1 cellular context compared by ENCODE assay signal in the genomic region with DNA sequence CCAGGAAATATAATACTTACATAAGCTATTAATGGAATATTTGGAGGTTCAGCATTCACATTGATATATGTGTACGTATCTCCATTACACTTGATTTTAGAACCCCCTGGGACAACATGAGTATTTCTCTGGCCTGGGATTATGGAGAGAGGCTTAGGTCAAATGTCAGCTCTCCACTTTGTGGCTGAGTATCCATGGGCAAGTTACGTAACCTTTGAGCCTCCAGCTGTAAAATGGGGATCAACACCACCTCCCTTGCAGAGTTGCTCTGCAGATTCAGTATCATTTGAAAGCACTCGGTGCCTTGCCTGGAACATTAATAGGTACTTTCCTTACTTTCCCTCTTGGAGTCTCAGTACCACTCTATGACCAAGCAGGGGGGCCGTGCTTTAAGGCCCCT.
A peak's percentile ranks its signal among the peaks of the same experiment; 100 is the strongest.
TF ChIP-seq lines count a peak whose summit lies in the region.

No MANE protein-coding gene starts in this region.

TF ChIP-seq in HepG2, 621 proteins besides CTCF, POLR2A, EP300 and RAD21:
- 0 out of 2 replicates have a peak, but pooled peaks have one; percentile 27 for TF ChIP-seq ZBTB38 (CRISPR knock-in tag; IDR thresholded peaks at IDR 0.05)
- TF ChIP-seq ZFP1 (CRISPR knock-in tag; IDR thresholded peaks at IDR 0.05), result no peak
- TF ChIP-seq ZNF256 (CRISPR knock-in tag; conservative IDR thresholded peaks at IDR 0.05), result no peak
- TF ChIP-seq SRY (CRISPR knock-in tag; IDR thresholded peaks at IDR 0.05), result no peak
- peak; percentile 45; the same call in 1 of the 2 replicates for TF ChIP-seq NR2C2 (CRISPR knock-in tag; IDR thresholded peaks at IDR 0.05; ENCODE audit: borderline replicate concordance)
- TF ChIP-seq YEATS2 (CRISPR knock-in tag; IDR thresholded peaks at IDR 0.05; ENCODE audit: borderline replicate concordance), result no peak
- peak; percentile 43; the same call in 1 of the 2 replicates for TF ChIP-seq HNF4A (CRISPR knock-in tag; IDR thresholded peaks at IDR 0.05)
- TF ChIP-seq ZNF644 (CRISPR knock-in tag; IDR thresholded peaks at IDR 0.05; ENCODE audit: low read depth), result peak; percentile 72; the same call in 1 of the 2 replicates
- TF ChIP-seq, protein P1, sequence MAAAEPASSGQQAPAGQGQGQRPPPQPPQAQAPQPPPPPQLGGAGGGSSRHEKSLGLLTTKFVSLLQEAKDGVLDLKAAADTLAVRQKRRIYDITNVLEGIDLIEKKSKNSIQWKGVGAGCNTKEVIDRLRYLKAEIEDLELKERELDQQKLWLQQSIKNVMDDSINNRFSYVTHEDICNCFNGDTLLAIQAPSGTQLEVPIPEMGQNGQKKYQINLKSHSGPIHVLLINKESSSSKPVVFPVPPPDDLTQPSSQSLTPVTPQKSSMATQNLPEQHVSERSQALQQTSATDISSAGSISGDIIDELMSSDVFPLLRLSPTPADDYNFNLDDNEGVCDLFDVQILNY (CRISPR knock-in tag; conservative IDR thresholded peaks at IDR 0.05), result no peak
- TF ChIP-seq ZFP36L2 (CRISPR knock-in tag; IDR thresholded peaks at IDR 0.05), result no peak
- peak; percentile 59; the same call in 1 of the 2 replicates for TF ChIP-seq NR2F6 (IDR thresholded peaks at IDR 0.05)
- peak; percentile 52 for TF ChIP-seq NR2F6 (CRISPR knock-in tag; IDR thresholded peaks at IDR 0.05)
- TF ChIP-seq, protein P2, sequence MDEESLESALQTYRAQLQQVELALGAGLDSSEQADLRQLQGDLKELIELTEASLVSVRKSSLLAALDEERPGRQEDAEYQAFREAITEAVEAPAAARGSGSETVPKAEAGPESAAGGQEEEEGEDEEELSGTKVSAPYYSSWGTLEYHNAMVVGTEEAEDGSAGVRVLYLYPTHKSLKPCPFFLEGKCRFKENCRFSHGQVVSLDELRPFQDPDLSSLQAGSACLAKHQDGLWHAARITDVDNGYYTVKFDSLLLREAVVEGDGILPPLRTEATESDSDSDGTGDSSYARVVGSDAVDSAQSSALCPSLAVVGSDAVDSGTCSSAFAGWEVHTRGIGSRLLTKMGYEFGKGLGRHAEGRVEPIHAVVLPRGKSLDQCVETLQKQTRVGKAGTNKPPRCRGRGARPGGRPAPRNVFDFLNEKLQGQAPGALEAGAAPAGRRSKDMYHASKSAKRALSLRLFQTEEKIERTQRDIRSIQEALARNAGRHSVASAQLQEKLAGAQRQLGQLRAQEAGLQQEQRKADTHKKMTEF (CRISPR knock-in tag; IDR thresholded peaks at IDR 0.05), result no peak
- TF ChIP-seq, protein P3, sequence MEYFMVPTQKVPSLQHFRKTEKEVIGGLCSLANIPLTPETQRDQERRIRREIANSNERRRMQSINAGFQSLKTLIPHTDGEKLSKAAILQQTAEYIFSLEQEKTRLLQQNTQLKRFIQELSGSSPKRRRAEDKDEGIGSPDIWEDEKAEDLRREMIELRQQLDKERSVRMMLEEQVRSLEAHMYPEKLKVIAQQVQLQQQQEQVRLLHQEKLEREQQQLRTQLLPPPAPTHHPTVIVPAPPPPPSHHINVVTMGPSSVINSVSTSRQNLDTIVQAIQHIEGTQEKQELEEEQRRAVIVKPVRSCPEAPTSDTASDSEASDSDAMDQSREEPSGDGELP (IDR thresholded peaks at IDR 0.05; ENCODE audit: borderline replicate concordance, low read depth), result peak; percentile 68; the same call in 1 of the 2 replicates
- TF ChIP-seq ZMYM4 (CRISPR knock-in tag; IDR thresholded peaks at IDR 0.05), result 0 out of 2 replicates have a peak, but pooled peaks have one; percentile 11
- no peak for TF ChIP-seq ZNF263 (CRISPR knock-in tag; IDR thresholded peaks at IDR 0.05)
- TF ChIP-seq, protein P4, sequence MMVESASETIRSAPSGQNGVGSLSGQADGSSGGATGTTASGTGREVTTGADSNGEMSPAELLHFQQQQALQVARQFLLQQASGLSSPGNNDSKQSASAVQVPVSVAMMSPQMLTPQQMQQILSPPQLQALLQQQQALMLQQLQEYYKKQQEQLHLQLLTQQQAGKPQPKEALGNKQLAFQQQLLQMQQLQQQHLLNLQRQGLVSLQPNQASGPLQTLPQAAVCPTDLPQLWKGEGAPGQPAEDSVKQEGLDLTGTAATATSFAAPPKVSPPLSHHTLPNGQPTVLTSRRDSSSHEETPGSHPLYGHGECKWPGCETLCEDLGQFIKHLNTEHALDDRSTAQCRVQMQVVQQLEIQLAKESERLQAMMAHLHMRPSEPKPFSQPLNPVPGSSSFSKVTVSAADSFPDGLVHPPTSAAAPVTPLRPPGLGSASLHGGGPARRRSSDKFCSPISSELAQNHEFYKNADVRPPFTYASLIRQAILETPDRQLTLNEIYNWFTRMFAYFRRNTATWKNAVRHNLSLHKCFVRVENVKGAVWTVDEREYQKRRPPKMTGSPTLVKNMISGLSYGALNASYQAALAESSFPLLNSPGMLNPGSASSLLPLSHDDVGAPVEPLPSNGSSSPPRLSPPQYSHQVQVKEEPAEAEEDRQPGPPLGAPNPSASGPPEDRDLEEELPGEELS (CRISPR knock-in tag; IDR thresholded peaks at IDR 0.05), result peak; percentile 16; the same call in 1 of the 2 replicates
- TF ChIP-seq, protein P5, sequence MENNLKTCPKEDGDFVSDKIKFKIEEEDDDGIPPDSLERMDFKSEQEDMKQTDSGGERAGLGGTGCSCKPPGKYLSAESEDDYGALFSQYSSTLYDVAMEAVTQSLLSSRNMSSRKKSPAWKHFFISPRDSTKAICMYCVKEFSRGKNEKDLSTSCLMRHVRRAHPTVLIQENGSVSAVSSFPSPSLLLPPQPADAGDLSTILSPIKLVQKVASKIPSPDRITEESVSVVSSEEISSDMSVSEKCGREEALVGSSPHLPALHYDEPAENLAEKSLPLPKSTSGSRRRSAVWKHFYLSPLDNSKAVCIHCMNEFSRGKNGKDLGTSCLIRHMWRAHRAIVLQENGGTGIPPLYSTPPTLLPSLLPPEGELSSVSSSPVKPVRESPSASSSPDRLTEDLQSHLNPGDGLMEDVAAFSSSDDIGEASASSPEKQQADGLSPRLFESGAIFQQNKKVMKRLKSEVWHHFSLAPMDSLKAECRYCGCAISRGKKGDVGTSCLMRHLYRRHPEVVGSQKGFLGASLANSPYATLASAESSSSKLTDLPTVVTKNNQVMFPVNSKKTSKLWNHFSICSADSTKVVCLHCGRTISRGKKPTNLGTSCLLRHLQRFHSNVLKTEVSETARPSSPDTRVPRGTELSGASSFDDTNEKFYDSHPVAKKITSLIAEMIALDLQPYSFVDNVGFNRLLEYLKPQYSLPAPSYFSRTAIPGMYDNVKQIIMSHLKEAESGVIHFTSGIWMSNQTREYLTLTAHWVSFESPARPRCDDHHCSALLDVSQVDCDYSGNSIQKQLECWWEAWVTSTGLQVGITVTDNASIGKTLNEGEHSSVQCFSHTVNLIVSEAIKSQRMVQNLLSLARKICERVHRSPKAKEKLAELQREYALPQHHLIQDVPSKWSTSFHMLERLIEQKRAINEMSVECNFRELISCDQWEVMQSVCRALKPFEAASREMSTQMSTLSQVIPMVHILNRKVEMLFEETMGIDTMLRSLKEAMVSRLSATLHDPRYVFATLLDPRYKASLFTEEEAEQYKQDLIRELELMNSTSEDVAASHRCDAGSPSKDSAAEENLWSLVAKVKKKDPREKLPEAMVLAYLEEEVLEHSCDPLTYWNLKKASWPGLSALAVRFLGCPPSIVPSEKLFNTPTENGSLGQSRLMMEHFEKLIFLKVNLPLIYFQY (CRISPR knock-in tag; IDR thresholded peaks at IDR 0.05; ENCODE audit: borderline replicate concordance), result no peak
- no peak for TF ChIP-seq NONO (IDR thresholded peaks at IDR 0.05)
- TF ChIP-seq NONO (CRISPR knock-in tag; conservative IDR thresholded peaks at IDR 0.05), result no peak
- TF ChIP-seq ZFP41 (CRISPR knock-in tag; IDR thresholded peaks at IDR 0.05; ENCODE audit: borderline replicate concordance), result no peak
- TF ChIP-seq ZNF629 (CRISPR knock-in tag; conservative IDR thresholded peaks at IDR 0.05), result peak; percentile 58
- 0 out of 2 replicates have a peak, but pooled peaks have one; percentile 28 for TF ChIP-seq SAP130 (CRISPR knock-in tag; IDR thresholded peaks at IDR 0.05; ENCODE audit: low read depth)
- TF ChIP-seq, protein P6, sequence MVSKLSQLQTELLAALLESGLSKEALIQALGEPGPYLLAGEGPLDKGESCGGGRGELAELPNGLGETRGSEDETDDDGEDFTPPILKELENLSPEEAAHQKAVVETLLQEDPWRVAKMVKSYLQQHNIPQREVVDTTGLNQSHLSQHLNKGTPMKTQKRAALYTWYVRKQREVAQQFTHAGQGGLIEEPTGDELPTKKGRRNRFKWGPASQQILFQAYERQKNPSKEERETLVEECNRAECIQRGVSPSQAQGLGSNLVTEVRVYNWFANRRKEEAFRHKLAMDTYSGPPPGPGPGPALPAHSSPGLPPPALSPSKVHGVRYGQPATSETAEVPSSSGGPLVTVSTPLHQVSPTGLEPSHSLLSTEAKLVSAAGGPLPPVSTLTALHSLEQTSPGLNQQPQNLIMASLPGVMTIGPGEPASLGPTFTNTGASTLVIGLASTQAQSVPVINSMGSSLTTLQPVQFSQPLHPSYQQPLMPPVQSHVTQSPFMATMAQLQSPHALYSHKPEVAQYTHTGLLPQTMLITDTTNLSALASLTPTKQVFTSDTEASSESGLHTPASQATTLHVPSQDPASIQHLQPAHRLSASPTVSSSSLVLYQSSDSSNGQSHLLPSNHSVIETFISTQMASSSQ (IDR thresholded peaks at IDR 0.05; ENCODE audit: low read depth), result peak; percentile 33; the same call in 1 of the 2 replicates
- TF ChIP-seq, protein P6 (CRISPR knock-in tag; IDR thresholded peaks at IDR 0.05; ENCODE audit: borderline replicate concordance), result no peak
- TF ChIP-seq CEBPB (IDR thresholded peaks at IDR 0.05; ENCODE audit: borderline replicate concordance, low read depth, low read length), result peak; percentile 56; the same call in 1 of the 2 replicates
- no peak for TF ChIP-seq ADNP (CRISPR knock-in tag; IDR thresholded peaks at IDR 0.05)
- no peak for TF ChIP-seq ZFYVE20 (CRISPR knock-in tag; IDR thresholded peaks at IDR 0.05; ENCODE audit: borderline replicate concordance, low read depth)
- TF ChIP-seq RBFOX2 (IDR thresholded peaks at IDR 0.05; ENCODE audit: low read depth, low read length), result no peak
- no peak for TF ChIP-seq PITX1 (CRISPR knock-in tag; IDR thresholded peaks at IDR 0.05)
- TF ChIP-seq, protein P7, sequence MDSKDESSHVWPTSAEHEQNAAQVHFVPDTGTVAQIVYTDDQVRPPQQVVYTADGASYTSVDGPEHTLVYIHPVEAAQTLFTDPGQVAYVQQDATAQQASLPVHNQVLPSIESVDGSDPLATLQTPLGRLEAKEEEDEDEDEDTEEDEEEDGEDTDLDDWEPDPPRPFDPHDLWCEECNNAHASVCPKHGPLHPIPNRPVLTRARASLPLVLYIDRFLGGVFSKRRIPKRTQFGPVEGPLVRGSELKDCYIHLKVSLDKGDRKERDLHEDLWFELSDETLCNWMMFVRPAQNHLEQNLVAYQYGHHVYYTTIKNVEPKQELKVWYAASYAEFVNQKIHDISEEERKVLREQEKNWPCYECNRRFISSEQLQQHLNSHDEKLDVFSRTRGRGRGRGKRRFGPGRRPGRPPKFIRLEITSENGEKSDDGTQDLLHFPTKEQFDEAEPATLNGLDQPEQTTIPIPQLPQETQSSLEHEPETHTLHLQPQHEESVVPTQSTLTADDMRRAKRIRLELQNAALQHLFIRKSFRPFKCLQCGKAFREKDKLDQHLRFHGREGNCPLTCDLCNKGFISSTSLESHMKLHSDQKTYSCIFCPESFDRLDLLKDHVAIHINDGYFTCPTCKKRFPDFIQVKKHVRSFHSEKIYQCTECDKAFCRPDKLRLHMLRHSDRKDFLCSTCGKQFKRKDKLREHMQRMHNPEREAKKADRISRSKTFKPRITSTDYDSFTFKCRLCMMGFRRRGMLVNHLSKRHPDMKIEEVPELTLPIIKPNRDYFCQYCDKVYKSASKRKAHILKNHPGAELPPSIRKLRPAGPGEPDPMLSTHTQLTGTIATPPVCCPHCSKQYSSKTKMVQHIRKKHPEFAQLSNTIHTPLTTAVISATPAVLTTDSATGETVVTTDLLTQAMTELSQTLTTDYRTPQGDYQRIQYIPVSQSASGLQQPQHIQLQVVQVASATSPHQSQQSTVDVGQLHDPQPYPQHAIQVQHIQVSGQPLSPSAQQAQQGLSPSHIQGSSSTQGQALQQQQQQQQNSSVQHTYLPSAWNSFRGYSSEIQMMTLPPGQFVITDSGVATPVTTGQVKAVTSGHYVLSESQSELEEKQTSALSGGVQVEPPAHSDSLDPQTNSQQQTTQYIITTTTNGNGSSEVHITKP (CRISPR knock-in tag; IDR thresholded peaks at IDR 0.05; ENCODE audit: low read depth), result no peak
- peak; percentile 72 for TF ChIP-seq CEBPG (CRISPR knock-in tag; IDR thresholded peaks at IDR 0.05)
- TF ChIP-seq ZNF605 (CRISPR knock-in tag; IDR thresholded peaks at IDR 0.05), result 0 out of 2 replicates have a peak, but pooled peaks have one; percentile 46
- no peak for TF ChIP-seq TARDBP (CRISPR knock-in tag; IDR thresholded peaks at IDR 0.05)
